In genomic region chr1:6359568-6360496, GRCh38 we compare ENCODE assay signal across 8 cellular contexts. TPM values are rescaled to one million over a fixed set of nuclear protein-coding genes. Genes with fewer than 3 reads are reported as not detected.
DNase-seq lines count a peak whose midpoint lies in the region; ATAC-seq and TF ChIP-seq lines count a peak whose summit lies in the region.

No MANE protein-coding gene starts in this region.

- peaks cover 0 to 2% (median 0%) of the 10 kb centered on the region in 5 donors for H3K9me3 Mint-ChIP-seq in CD8-positive, alpha-beta memory T cell
- no peaks in the 10 kb centered on the region for H3K9me3 Mint-ChIP-seq in effector memory CD8-positive, alpha-beta T cell

- no peaks in the 10 kb centered on the region for H3K27me3 ChIP-seq in CD8-positive, alpha-beta memory T cell (ENCODE audit: insufficient read depth, low read length, poor library complexity, severe bottlenecking)
- no peaks in the 10 kb centered on the region for H3K27me3 ChIP-seq in testis

- no peaks in the 10 kb centered on the region for H3K9me3 ChIP-seq in CD8-positive, alpha-beta memory T cell (ENCODE audit: low read length)
- no peaks in the 10 kb centered on the region for H3K9me3 ChIP-seq in testis

- TF ChIP-seq CTCF in testis (IDR thresholded peaks at IDR 0.05), result no peak

- H3K4me1 Mint-ChIP-seq in CD8-positive, alpha-beta memory T cell, result peaks cover 34 to 56% (median 40%) of the 10 kb centered on the region in 3 donors
- peaks cover 29 to 32% of the 10 kb centered on the region in 2 donors for H3K4me1 Mint-ChIP-seq in effector memory CD8-positive, alpha-beta T cell (ENCODE audit: low read depth in 2 of 2)

- H3K27ac Mint-ChIP-seq in CD8-positive, alpha-beta memory T cell, result peak overlapping the region; percentile 88 to 97 (median 92)
- peak overlapping the region; percentile 98 to 99 for H3K27ac Mint-ChIP-seq in effector memory CD8-positive, alpha-beta T cell

- peak overlapping the region; percentile 47 to 92 (median 75) for H3K4me3 Mint-ChIP-seq in CD8-positive, alpha-beta memory T cell
- peak overlapping the region; percentile 79 to 89 for H3K4me3 Mint-ChIP-seq in effector memory CD8-positive, alpha-beta T cell

- 46 to 60% methylated on average over 11 to 17 of the region's 17 CpGs for WGBS in testis, 2 donors

- no peaks in the 10 kb centered on the region for H3K27me3 Mint-ChIP-seq in CD8-positive, alpha-beta memory T cell
- H3K27me3 Mint-ChIP-seq in effector memory CD8-positive, alpha-beta T cell, result no peaks in the 10 kb centered on the region

- peak overlapping the region; percentile 69 for H3K27ac ChIP-seq in CD8-positive, alpha-beta memory T cell (ENCODE audit: low read depth, low read length)
- H3K27ac ChIP-seq in testis, result peak overlapping the region; percentile 78 to 83

- peak; percentile 23 to 73 (median 45) for DNase-seq in CD8-positive, alpha-beta memory T cell
- DNase-seq in HK-2 (ENCODE audit: unreplicated experiment) (peak; percentile 78), myocyte (ENCODE audit: low read depth) (peak; percentile 76), testis (peak; percentile 80), NCI-H146 treated with DMSO at 0.1 percent for 48 hours (lab: John Stamatoyannopoulos, UW; ENCODE audit: unreplicated experiment) (no peak)
- DNase-seq in effector memory CD8-positive, alpha-beta T cell, result peak; percentile 38 to 48 (median 43)

- TF ChIP-seq POLR2A in testis (IDR thresholded peaks at IDR 0.05), result no peak

- intact Hi-C loops in testis (cut with DNase I; ENCODE audit: low total_unique reads), result no loop called here

- peaks cover 45% of the 10 kb centered on the region for H3K4me1 ChIP-seq in CD8-positive, alpha-beta memory T cell (ENCODE audit: insufficient read depth, low read length)
- peaks cover 23% of the 10 kb centered on the region for H3K4me1 ChIP-seq in testis

- CTCF ChIA-PET in CD8-positive, alpha-beta memory T cell (lab: Charles Lee), result interaction anchor here (0.8 to 3.7 kb wide), 7 partner anchors 11 to 113 kb away, joined by 3 to 32 read pairs (median 7); partner anchors contain the start of gene ACOT7

- peak overlapping the region; percentile 41 for H3K4me3 ChIP-seq in CD8-positive, alpha-beta memory T cell (ENCODE audit: low read length)
- no peak overlapping the region for H3K4me3 ChIP-seq in testis

- POLR2A ChIA-PET in CD8-positive, alpha-beta memory T cell (lab: Charles Lee), result interaction anchor here (1.3 to 1.6 kb wide), 2 partner anchors 32 to 34 kb away, joined by 3 to 9 read pairs; partner anchors contain the start of gene ACOT7

- ATAC-seq in GM19455 (IDR thresholded peaks at IDR 0.05; ENCODE audit: unreplicated experiment), result peak; percentile 83
- ATAC-seq in activated CD4-positive, CD25-positive, alpha-beta regulatory T cell treated with anti-CD3 and anti-CD28 coated beads, Interleukin-2, amount 50 U/mL, for 24 hours, result peak; percentile 82
- peak; percentile 64 for ATAC-seq in effector memory CD8-positive, alpha-beta T cell (replicated peaks)

- no peaks in the 10 kb centered on the region for H3K36me3 ChIP-seq in CD8-positive, alpha-beta memory T cell (ENCODE audit: insufficient read depth, low read length)
- no peaks in the 10 kb centered on the region for H3K36me3 ChIP-seq in testis (ENCODE audit: low read depth, missing control alignments)

- no peaks in the 10 kb centered on the region for H3K36me3 Mint-ChIP-seq in CD8-positive, alpha-beta memory T cell
- H3K36me3 Mint-ChIP-seq in effector memory CD8-positive, alpha-beta T cell (ENCODE audit: insufficient read depth), result peaks cover 15% of the 10 kb centered on the region

RNA-seq across cellular contexts. Expression of gene ACOT7, which starts 33.7 kb away (rescaled TPM):
- 100 to 1,000 TPM; 109 TPM for total RNA-seq in CD8-positive, alpha-beta memory T cell
- polyA plus RNA-seq in CD8-positive, alpha-beta memory T cell, result 10.0 TPM
- total RNA-seq in myocyte, result 18.7 and 35.2 TPM in 2 replicates
- polyA plus RNA-seq in myocyte (2012), result 53.9 TPM
- total RNA-seq in testis, result 10 to 100 TPM; 50.3 to 52.5 TPM
- 72.8 TPM for polyA plus RNA-seq in testis (ENCODE audit: insufficient read depth, low read depth, low replicate concordance)

RNA-seq across cellular contexts. Expression of gene HES2, which starts 59.9 kb away (rescaled TPM):
- under 1 TPM; 0.18 to 0.35 TPM for total RNA-seq in CD8-positive, alpha-beta memory T cell
- polyA plus RNA-seq in CD8-positive, alpha-beta memory T cell, result not detected
- total RNA-seq in myocyte (12.5 and 24.4 TPM in 2 replicates), testis (1 to 10 TPM; 2.4 to 5.0 TPM)
- polyA plus RNA-seq in myocyte (2012), result 3.5 TPM
- 2.6 TPM for polyA plus RNA-seq in testis (ENCODE audit: insufficient read depth, low read depth, low replicate concordance)
